ENCODE assay signal across 1 cellular context in the genomic region with DNA sequence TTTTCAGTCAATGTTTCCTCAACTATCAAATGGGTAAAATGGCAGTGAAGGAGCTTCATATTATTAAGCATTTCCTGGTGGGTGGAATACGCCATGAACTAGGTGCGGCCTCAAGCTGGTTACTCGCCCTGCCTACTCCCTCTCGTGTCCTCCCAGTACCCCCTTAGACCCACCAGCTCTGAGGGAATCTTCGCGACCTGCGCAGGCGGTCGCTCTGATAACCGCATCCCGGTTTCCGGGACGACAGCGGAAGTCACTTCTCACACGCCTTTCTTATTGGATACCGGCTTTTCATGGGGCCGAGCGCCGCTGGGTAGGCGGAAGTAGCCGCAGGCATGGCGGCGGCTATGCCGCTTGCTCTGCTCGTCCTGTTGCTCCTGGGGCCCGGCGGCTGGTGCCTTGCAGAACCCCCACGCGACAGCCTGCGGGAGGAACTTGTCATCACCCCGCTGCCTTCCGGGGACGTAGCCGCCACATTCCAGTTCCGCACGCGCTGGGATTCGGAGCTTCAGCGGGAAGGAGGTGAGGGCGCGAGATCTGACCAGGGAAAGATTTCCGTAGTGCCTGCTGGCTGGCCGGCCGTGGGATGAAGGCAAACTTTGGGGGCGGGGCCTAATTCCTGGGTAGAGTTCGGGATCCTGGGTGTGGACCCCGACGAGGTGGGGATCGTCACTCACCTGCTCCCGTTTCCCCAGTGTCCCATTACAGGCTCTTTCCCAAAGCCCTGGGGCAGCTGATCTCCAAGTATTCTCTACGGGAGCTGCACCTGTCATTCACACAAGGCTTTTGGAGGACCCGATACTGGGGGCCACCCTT.
TF ChIP-seq lines count a peak whose summit lies in the region.

A gene (plus strand): TSS at position 320 of the 816 bp plus-strand sequence. CDS start 16 bp downstream, at position 336.

TF ChIP-seq in K562, 482 proteins besides CTCF, POLR2A, EP300 and RAD21 (continued from another document and continues in another):
- peak; percentile 75; the same call in 1 of the 2 replicates for TF ChIP-seq ETV5 (CRISPR knock-in tag; IDR thresholded peaks at IDR 0.05; ENCODE audit: low read depth)
- TF ChIP-seq, protein P1, sequence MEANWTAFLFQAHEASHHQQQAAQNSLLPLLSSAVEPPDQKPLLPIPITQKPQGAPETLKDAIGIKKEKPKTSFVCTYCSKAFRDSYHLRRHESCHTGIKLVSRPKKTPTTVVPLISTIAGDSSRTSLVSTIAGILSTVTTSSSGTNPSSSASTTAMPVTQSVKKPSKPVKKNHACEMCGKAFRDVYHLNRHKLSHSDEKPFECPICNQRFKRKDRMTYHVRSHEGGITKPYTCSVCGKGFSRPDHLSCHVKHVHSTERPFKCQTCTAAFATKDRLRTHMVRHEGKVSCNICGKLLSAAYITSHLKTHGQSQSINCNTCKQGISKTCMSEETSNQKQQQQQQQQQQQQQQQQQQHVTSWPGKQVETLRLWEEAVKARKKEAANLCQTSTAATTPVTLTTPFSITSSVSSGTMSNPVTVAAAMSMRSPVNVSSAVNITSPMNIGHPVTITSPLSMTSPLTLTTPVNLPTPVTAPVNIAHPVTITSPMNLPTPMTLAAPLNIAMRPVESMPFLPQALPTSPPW (CRISPR knock-in tag; IDR thresholded peaks at IDR 0.05) = peak; percentile 37
- TF ChIP-seq, protein P2, sequence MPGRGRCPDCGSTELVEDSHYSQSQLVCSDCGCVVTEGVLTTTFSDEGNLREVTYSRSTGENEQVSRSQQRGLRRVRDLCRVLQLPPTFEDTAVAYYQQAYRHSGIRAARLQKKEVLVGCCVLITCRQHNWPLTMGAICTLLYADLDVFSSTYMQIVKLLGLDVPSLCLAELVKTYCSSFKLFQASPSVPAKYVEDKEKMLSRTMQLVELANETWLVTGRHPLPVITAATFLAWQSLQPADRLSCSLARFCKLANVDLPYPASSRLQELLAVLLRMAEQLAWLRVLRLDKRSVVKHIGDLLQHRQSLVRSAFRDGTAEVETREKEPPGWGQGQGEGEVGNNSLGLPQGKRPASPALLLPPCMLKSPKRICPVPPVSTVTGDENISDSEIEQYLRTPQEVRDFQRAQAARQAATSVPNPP (IDR thresholded peaks at IDR 0.05; ENCODE audit: borderline replicate concordance, insufficient read depth, insufficient read length) = no peak
- no peak for TF ChIP-seq ZNF384 (IDR thresholded peaks at IDR 0.05; ENCODE audit: low read depth, low read length)
- no peak for TF ChIP-seq ZNF586 (CRISPR knock-in tag; conservative IDR thresholded peaks at IDR 0.05)
- peak in 1 of 2 experiments; percentile 69; a peak in 2 of 4 replicates for TF ChIP-seq CSDE1 (IDR thresholded peaks at IDR 0.05)
- TF ChIP-seq CBX3 (IDR thresholded peaks at IDR 0.05; ENCODE audit: borderline replicate concordance in 1 of 2, low read length in 2 of 2) = peak in 1 of 2 experiments; percentile 32; a peak in 1 of 3 replicates
- no peak for TF ChIP-seq MYBL2 (IDR thresholded peaks at IDR 0.05; ENCODE audit: low read depth)
- no peak for TF ChIP-seq MYBL2 (CRISPR knock-in tag; IDR thresholded peaks at IDR 0.05; ENCODE audit: borderline replicate concordance)
- no peak for TF ChIP-seq XRCC5 (IDR thresholded peaks at IDR 0.05; ENCODE audit: low read depth, low read length)
- no peak for TF ChIP-seq GATAD2A (IDR thresholded peaks at IDR 0.05)
- TF ChIP-seq NCOA1 (IDR thresholded peaks at IDR 0.05; ENCODE audit: low read depth) = no peak
- TF ChIP-seq, protein P3, sequence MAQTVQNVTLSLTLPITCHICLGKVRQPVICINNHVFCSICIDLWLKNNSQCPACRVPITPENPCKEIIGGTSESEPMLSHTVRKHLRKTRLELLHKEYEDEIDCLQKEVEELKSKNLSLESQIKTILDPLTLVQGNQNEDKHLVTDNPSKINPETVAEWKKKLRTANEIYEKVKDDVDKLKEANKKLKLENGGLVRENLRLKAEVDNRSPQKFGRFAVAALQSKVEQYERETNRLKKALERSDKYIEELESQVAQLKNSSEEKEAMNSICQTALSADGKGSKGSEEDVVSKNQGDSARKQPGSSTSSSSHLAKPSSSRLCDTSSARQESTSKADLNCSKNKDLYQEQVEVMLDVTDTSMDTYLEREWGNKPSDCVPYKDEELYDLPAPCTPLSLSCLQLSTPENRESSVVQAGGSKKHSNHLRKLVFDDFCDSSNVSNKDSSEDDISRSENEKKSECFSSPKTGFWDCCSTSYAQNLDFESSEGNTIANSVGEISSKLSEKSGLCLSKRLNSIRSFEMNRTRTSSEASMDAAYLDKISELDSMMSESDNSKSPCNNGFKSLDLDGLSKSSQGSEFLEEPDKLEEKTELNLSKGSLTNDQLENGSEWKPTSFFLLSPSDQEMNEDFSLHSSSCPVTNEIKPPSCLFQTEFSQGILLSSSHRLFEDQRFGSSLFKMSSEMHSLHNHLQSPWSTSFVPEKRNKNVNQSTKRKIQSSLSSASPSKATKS (CRISPR knock-in tag; IDR thresholded peaks at IDR 0.05) = no peak
- TF ChIP-seq, protein P4, sequence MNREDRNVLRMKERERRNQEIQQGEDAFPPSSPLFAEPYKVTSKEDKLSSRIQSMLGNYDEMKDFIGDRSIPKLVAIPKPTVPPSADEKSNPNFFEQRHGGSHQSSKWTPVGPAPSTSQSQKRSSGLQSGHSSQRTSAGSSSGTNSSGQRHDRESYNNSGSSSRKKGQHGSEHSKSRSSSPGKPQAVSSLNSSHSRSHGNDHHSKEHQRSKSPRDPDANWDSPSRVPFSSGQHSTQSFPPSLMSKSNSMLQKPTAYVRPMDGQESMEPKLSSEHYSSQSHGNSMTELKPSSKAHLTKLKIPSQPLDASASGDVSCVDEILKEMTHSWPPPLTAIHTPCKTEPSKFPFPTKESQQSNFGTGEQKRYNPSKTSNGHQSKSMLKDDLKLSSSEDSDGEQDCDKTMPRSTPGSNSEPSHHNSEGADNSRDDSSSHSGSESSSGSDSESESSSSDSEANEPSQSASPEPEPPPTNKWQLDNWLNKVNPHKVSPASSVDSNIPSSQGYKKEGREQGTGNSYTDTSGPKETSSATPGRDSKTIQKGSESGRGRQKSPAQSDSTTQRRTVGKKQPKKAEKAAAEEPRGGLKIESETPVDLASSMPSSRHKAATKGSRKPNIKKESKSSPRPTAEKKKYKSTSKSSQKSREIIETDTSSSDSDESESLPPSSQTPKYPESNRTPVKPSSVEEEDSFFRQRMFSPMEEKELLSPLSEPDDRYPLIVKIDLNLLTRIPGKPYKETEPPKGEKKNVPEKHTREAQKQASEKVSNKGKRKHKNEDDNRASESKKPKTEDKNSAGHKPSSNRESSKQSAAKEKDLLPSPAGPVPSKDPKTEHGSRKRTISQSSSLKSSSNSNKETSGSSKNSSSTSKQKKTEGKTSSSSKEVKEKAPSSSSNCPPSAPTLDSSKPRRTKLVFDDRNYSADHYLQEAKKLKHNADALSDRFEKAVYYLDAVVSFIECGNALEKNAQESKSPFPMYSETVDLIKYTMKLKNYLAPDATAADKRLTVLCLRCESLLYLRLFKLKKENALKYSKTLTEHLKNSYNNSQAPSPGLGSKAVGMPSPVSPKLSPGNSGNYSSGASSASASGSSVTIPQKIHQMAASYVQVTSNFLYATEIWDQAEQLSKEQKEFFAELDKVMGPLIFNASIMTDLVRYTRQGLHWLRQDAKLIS (CRISPR knock-in tag; IDR thresholded peaks at IDR 0.05) = peak; percentile 68; the same call in 1 of the 2 replicates
- TF ChIP-seq NR4A1 (CRISPR knock-in tag; IDR thresholded peaks at IDR 0.05) = no peak
- TF ChIP-seq NR4A1 (tag; IDR thresholded peaks at IDR 0.05) = no peak
- no peak for TF ChIP-seq RAD51 (IDR thresholded peaks at IDR 0.05; ENCODE audit: borderline replicate concordance, low read depth)
- TF ChIP-seq MBD2 (IDR thresholded peaks at IDR 0.05; ENCODE audit: borderline replicate concordance, low read depth) = peak; percentile 82
- TF ChIP-seq, protein P5, sequence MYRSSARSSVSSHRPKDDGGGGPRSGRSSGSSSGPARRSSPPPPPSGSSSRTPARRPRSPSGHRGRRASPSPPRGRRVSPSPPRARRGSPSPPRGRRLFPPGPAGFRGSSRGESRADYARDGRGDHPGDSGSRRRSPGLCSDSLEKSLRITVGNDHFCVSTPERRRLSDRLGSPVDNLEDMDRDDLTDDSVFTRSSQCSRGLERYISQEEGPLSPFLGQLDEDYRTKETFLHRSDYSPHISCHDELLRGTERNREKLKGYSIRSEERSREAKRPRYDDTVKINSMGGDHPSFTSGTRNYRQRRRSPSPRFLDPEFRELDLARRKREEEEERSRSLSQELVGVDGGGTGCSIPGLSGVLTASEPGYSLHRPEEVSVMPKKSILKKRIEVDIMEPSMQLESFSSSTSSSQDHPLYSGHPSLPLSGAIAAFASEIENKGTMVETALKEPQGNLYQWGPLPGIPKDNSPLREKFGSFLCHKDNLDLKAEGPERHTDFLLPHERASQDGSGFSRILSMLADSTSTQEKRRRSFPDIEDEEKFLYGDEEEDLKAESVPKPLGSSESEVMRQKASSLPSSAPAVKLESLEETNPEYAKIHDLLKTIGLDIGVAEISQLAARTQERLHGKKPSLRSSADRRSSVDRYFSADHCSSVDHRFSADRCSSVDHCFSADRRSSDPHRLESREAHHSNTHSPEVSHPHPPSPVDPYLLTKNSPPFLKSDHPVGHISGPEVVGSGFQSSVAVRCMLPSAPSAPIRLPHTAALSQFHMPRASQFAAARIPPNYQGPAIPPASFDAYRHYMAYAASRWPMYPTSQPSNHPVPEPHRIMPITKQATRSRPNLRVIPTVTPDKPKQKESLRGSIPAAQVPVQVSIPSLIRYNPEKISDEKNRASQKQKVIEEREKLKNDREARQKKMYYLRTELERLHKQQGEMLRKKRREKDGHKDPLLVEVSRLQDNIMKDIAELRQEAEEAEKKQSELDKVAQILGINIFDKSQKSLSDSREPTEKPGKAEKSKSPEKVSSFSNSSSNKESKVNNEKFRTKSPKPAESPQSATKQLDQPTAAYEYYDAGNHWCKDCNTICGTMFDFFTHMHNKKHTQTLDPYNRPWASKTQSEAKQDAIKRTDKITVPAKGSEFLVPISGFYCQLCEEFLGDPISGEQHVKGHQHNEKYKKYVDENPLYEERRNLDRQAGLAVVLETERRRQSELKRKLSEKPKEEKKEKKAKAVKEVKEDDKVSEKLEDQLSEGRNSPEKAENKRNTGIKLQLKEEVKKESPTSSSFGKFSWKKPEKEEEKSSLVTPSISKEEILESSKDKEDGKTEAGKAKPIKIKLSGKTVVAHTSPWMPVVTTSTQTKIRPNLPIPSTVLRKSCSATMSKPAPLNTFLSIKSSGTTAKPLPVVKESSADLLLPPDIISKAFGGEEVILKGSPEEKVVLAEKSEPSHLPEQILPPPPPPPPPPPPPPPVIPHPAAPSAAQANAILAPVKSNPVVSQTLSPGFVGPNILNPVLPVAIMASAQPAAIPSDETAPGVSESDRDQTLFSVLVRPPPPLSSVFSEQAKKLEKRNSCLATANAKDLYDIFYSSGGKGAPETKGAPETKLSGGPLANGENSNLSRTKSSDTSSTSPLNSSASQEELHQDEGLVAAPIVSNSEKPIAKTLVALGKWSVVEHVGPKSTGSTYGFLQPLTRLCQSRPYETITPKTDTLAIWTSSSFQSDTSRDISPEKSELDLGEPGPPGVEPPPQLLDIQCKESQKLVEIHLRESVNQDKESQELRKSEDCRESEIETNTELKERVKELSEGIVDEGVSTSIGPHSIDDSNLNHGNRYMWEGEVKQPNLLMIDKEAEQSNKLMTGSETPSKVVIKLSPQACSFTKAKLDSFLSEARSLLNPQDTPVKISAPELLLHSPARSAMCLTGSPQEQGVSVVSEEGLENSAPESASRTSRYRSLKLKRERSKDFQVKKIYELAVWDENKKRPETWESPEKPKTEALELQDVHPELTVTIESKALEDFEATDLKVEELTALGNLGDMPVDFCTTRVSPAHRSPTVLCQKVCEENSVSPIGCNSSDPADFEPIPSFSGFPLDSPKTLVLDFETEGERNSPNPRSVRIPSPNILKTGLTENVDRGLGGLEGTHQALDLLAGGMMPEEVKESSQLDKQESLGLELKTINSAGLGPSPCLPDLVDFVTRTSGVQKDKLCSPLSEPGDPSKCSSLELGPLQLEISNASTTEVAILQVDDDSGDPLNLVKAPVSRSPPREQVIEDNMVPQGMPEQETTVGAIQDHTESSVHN (IDR thresholded peaks at IDR 0.05; ENCODE audit: borderline replicate concordance in 1 of 2, low read depth in 1 of 2) = no peak
- no peak for TF ChIP-seq MCM7 (IDR thresholded peaks at IDR 0.05)
- peak; percentile 78 for TF ChIP-seq ETV1 (tag; conservative IDR thresholded peaks at IDR 0.05; ENCODE audit: low read depth)
- TF ChIP-seq HIVEP1 (CRISPR knock-in tag; IDR thresholded peaks at IDR 0.05) = no peak
- no peak for TF ChIP-seq CHD2 (IDR thresholded peaks at IDR 0.05; ENCODE audit: low read depth, low read length)
- TF ChIP-seq ZNF12 (CRISPR knock-in tag; IDR thresholded peaks at IDR 0.05) = no peak
- TF ChIP-seq FOS (IDR thresholded peaks at IDR 0.05; ENCODE audit: extremely low read depth, insufficient read length) = peak; percentile 66
- TF ChIP-seq, protein P6, sequence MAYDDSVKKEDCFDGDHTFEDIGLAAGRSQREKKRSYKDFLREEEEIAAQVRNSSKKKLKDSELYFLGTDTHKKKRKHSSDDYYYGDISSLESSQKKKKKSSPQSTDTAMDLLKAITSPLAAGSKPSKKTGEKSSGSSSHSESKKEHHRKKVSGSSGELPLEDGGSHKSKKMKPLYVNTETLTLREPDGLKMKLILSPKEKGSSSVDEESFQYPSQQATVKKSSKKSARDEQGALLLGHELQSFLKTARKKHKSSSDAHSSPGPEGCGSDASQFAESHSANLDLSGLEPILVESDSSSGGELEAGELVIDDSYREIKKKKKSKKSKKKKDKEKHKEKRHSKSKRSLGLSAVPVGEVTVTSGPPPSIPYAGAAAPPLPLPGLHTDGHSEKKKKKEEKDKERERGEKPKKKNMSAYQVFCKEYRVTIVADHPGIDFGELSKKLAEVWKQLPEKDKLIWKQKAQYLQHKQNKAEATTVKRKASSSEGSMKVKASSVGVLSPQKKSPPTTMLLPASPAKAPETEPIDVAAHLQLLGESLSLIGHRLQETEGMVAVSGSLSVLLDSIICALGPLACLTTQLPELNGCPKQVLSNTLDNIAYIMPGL (CRISPR knock-in tag; IDR thresholded peaks at IDR 0.05) = no peak
- TF ChIP-seq, protein P7, sequence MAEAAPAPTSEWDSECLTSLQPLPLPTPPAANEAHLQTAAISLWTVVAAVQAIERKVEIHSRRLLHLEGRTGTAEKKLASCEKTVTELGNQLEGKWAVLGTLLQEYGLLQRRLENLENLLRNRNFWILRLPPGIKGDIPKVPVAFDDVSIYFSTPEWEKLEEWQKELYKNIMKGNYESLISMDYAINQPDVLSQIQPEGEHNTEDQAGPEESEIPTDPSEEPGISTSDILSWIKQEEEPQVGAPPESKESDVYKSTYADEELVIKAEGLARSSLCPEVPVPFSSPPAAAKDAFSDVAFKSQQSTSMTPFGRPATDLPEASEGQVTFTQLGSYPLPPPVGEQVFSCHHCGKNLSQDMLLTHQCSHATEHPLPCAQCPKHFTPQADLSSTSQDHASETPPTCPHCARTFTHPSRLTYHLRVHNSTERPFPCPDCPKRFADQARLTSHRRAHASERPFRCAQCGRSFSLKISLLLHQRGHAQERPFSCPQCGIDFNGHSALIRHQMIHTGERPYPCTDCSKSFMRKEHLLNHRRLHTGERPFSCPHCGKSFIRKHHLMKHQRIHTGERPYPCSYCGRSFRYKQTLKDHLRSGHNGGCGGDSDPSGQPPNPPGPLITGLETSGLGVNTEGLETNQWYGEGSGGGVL (CRISPR knock-in tag; IDR thresholded peaks at IDR 0.05) = no peak
- TF ChIP-seq ZNF224 (CRISPR knock-in tag; IDR thresholded peaks at IDR 0.05) = no peak
- TF ChIP-seq, protein P8, sequence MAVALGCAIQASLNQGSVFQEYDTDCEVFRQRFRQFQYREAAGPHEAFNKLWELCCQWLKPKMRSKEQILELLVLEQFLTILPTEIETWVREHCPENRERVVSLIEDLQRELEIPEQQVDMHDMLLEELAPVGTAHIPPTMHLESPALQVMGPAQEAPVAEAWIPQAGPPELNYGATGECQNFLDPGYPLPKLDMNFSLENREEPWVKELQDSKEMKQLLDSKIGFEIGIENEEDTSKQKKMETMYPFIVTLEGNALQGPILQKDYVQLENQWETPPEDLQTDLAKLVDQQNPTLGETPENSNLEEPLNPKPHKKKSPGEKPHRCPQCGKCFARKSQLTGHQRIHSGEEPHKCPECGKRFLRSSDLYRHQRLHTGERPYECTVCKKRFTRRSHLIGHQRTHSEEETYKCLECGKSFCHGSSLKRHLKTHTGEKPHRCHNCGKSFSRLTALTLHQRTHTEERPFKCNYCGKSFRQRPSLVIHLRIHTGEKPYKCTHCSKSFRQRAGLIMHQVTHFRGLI (CRISPR knock-in tag; IDR thresholded peaks at IDR 0.05) = no peak
- peak; percentile 32 for TF ChIP-seq HMGN3 (IDR thresholded peaks at IDR 0.05; ENCODE audit: borderline replicate concordance, extremely low read depth, insufficient read length, low read depth, low read length)
